23 cellular contexts compared by ENCODE assay signal in the genomic region with DNA sequence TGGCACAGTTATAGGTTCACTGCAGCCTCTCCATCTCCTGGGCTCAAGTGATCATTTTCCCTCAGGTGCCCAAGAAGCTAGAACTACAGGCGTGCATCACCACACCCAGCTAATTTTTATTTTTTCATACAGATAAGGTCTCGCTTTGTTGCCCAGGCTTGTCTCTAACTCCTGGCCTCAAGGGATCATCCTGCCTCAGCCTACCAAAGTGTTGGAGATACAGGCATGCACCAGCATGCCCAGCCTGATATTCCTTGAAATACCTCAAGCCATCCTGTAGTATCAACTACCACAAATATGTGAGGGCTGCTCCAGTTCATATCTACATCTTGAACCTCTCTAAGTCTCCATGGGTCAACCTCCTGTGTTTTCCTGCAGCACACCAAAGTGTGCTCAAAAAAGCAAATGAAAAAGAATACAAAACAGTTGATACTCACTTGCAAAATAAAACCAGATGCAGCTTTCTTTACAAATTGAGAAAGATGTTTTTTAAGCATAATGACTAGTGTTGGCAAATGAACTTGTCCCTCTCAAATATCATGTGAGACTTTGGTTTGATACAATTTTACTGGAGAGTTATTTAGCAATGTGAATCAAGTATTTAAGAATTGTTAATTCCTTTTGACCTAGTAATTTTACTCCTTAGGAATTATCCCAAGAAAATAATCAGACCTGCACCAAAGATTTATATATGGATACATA.
"Had no signal": no experiment of that assay in that cellular context is flagged by ENCODE, and none has a peak within 500 bp of the region (broad histone marks: within the 10 kb centered on the region; RNA-seq: fewer than 3 reads in every experiment).

No MANE protein-coding gene starts in this region.

- DNase-seq: activated CD4-positive, alpha-beta T cell treated with anti-CD3 and anti-CD28 coated beads, Interleukin-2, amount 10 ng/mL, durations not matched to agents 7 days and 5 days; activated CD8-positive, alpha-beta memory T cell treated with anti-CD3 and anti-CD28 coated beads, Interleukin-2, amount 10 ng/mL, durations not matched to agents 7 days and 5 days; activated CD8-positive, alpha-beta T cell treated with anti-CD3 and anti-CD28 coated beads for 36 hours; activated gamma-delta T cell; activated T-cell treated with anti-CD3 and anti-CD28 coated beads for 4 hours; brain microvascular endothelial cell; central memory CD4-positive, alpha-beta T cell; effector memory CD4-positive, alpha-beta T cell; lower lobe of right lung; naive thymus-derived CD4-positive, alpha-beta T cell; posterior cingulate gyrus; stimulated activated CD4-positive, alpha-beta T cell treated with anti-CD3 and anti-CD28 coated beads, Interleukin-15, amount 100 ng/mL, for 24 hours; stomach; testis had no signal

- ATAC-seq: activated CD8-positive, alpha-beta memory T cell treated with anti-CD3 and anti-CD28 coated beads, Interleukin-2, amount 10 ng/mL, durations not matched to agents 7 days and 5 days; activated CD8-positive, alpha-beta T cell treated with anti-CD3 and anti-CD28 coated beads for 36 hours; left lobe of liver; sciatic nerve; stimulated activated memory B cell treated with anti-CD40 and anti-IgM and Interleukin-4, amounts not matched to agents 10 μg/mL and 1 μg/mL and 100 μg/mL, for 72 hours had no signal

- H3K4me3 Mint-ChIP-seq: activated CD4-positive, alpha-beta T cell treated with anti-CD3 and anti-CD28 coated beads, Interleukin-2, amount 10 ng/mL, durations not matched to agents 7 days and 5 days; activated CD8-positive, alpha-beta memory T cell treated with anti-CD3 and anti-CD28 coated beads, Interleukin-2, amount 10 ng/mL, durations not matched to agents 7 days and 5 days; activated CD8-positive, alpha-beta T cell treated with anti-CD3 and anti-CD28 coated beads for 36 hours; activated naive CD4-positive, alpha-beta T cell treated with anti-CD3 and anti-CD28 coated beads, Interleukin-2, amount 50 U/mL, for 24 hours; naive thymus-derived CD4-positive, alpha-beta T cell; neural progenitor cell; stimulated activated memory B cell treated with anti-CD40 and anti-IgM and Interleukin-4, amounts not matched to agents 10 μg/mL and 1 μg/mL and 100 μg/mL, for 72 hours; type B pancreatic cell had no signal

- H3K36me3 ChIP-seq: ascending aorta, brain microvascular endothelial cell, esophagus muscularis mucosa, lower lobe of right lung, neural progenitor cell, stomach had no signal

- H3K4me1 ChIP-seq: ascending aorta had no signal

- H3K27ac ChIP-seq: ascending aorta, brain microvascular endothelial cell, lower lobe of right lung, neural progenitor cell, stomach, testis had no signal

- H3K9ac ChIP-seq: neural progenitor cell had no signal

- H2AFZ ChIP-seq: neural progenitor cell had no signal

- H3K36me3 Mint-ChIP-seq: activated CD8-positive, alpha-beta memory T cell treated with anti-CD3 and anti-CD28 coated beads, Interleukin-2, amount 10 ng/mL, durations not matched to agents 7 days and 5 days; activated naive CD4-positive, alpha-beta T cell treated with anti-CD3 and anti-CD28 coated beads, Interleukin-2, amount 50 U/mL, for 24 hours; naive thymus-derived CD4-positive, alpha-beta T cell; neural progenitor cell; stimulated activated memory B cell treated with anti-CD40 and anti-IgM and Interleukin-4, amounts not matched to agents 10 μg/mL and 1 μg/mL and 100 μg/mL, for 72 hours; type B pancreatic cell had no signal

- H3K4me1 Mint-ChIP-seq: activated CD8-positive, alpha-beta memory T cell treated with anti-CD3 and anti-CD28 coated beads, Interleukin-2, amount 10 ng/mL, durations not matched to agents 7 days and 5 days had no signal

- H3K27ac Mint-ChIP-seq: activated CD4-positive, alpha-beta T cell treated with anti-CD3 and anti-CD28 coated beads, Interleukin-2, amount 10 ng/mL, durations not matched to agents 7 days and 5 days; activated CD8-positive, alpha-beta memory T cell treated with anti-CD3 and anti-CD28 coated beads, Interleukin-2, amount 10 ng/mL, durations not matched to agents 7 days and 5 days; activated CD8-positive, alpha-beta T cell treated with anti-CD3 and anti-CD28 coated beads for 36 hours; activated naive CD4-positive, alpha-beta T cell treated with anti-CD3 and anti-CD28 coated beads, Interleukin-2, amount 50 U/mL, for 24 hours; naive thymus-derived CD4-positive, alpha-beta T cell; neural progenitor cell; stimulated activated memory B cell treated with anti-CD40 and anti-IgM and Interleukin-4, amounts not matched to agents 10 μg/mL and 1 μg/mL and 100 μg/mL, for 72 hours; type B pancreatic cell had no signal

- H3K4me2 ChIP-seq: neural progenitor cell had no signal

- H3K27me3 ChIP-seq: ascending aorta, brain microvascular endothelial cell, esophagus muscularis mucosa, neural progenitor cell, stomach, testis had no signal

- H3K9me3 Mint-ChIP-seq: activated CD4-positive, alpha-beta T cell treated with anti-CD3 and anti-CD28 coated beads, Interleukin-2, amount 10 ng/mL, durations not matched to agents 7 days and 5 days; activated CD8-positive, alpha-beta T cell treated with anti-CD3 and anti-CD28 coated beads for 36 hours; activated naive CD4-positive, alpha-beta T cell treated with anti-CD3 and anti-CD28 coated beads, Interleukin-2, amount 50 U/mL, for 24 hours; naive thymus-derived CD4-positive, alpha-beta T cell; neural progenitor cell; stimulated activated memory B cell treated with anti-CD40 and anti-IgM and Interleukin-4, amounts not matched to agents 10 μg/mL and 1 μg/mL and 100 μg/mL, for 72 hours had no signal

- H3K4me3 ChIP-seq: ascending aorta, esophagus muscularis mucosa, lower lobe of right lung, neural progenitor cell, smooth muscle cell, stomach, testis had no signal

- H3K9me3 ChIP-seq: ascending aorta, esophagus muscularis mucosa, lower lobe of right lung, stomach, testis had no signal

- H3K27me3 Mint-ChIP-seq: activated CD4-positive, alpha-beta T cell treated with anti-CD3 and anti-CD28 coated beads, Interleukin-2, amount 10 ng/mL, durations not matched to agents 7 days and 5 days; stimulated activated memory B cell treated with anti-CD40 and anti-IgM and Interleukin-4, amounts not matched to agents 10 μg/mL and 1 μg/mL and 100 μg/mL, for 72 hours; type B pancreatic cell had no signal
